1 cellular context compared by ENCODE assay signal in the genomic region with DNA sequence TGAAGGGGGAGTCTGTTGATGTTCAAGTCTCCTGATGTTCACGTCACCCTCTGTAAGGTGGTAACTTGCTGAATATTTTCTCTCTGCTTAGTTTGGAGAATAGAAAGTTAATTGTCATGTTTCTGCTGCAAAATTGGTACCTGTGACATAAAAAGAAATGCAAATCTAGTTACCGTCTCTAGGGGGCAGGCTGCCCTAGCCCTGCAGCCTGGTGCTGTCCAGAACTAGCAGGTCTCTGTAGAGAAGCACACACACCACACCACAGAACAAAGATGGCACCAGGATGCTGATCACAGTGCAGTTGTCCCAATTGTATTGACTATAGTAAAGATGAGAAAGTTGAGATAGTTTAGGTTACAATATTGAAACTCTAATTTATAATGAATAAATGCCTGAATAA.
A peak's percentile ranks its signal among the peaks of the same experiment; 100 is the strongest.
TF ChIP-seq lines count a peak whose summit lies in the region.

No MANE protein-coding gene starts in this region.

TF ChIP-seq in A549, 52 proteins besides CTCF, POLR2A, EP300 and RAD21 (continued from another document):
- peak; percentile 31; the same call in 2 of the 3 replicates for TF ChIP-seq SMC3 (IDR thresholded peaks at IDR 0.05)
- TF ChIP-seq HOXB13 (CRISPR knock-in tag; IDR thresholded peaks at IDR 0.05; ENCODE audit: low read depth): no peak
